Comparison of ENCODE assay signal across 8 cellular contexts in the genomic region with DNA sequence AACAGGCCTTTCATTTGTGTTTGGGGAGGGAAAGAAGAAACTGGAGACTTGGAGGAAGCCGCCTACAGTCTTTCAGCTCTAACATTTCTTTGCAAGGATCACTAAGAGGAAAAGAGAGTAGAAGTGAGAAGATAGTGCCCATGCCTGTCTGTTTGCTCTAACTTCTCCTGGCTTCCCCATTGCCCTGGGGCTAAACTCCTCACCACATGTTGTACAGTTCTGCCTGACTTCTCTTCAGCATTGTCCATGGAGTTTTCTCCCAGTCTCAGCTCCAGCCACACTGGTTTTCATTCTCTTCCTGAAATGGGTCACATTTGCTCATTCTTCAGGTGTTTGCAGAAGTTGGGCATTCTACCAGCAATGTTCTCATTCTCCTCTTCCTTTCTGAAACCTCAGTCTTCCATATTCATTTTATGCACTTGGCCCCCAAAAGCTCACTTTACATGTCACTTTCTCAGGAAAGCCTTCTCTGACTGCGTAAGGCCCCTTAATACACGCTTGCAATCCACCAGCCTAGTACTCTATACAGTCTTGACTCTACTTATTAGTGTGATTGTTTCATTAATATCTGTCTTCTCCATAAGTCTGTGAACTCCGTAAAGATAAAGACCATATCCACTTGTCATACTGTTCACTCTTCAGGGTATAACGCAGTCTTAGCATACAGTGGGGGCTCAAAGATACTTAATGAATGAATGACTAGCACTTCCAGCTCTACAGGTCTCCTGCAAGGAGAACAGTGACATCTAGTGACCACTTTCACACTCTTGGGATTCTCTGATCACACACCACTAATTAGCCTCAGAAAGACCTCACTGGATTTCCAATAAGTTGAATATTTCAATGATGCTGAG. TPM values are rescaled to one million over a fixed set of nuclear protein-coding genes. Genes with fewer than 3 reads are reported as not detected.
DNase-seq lines count a peak whose midpoint lies in the region; ATAC-seq, FAIRE-seq and TF ChIP-seq lines count a peak whose summit lies in the region.

No MANE protein-coding gene starts in this region.

- no peaks in the 10 kb centered on the region for H3K9me3 ChIP-seq in lower lobe of right lung

- H3K4me3 Mint-ChIP-seq in T-helper 2 cell treated with Interferon-gamma antibody and Interleukin-4, amounts not matched to agents 5 μg/mL and 100 μg/mL, for 36 hours: no peak overlapping the region

- no peak overlapping the region for H3K27ac ChIP-seq in lower lobe of right lung

- peak; percentile 9 to 28 for DNase-seq in AML-193 (lab: John Stamatoyannopoulos, UW)
- DNase-seq in NCI-H1105 (lab: John Stamatoyannopoulos, UW): peak; percentile 20
- peak; percentile 73 for DNase-seq in cerebellar cortex (ENCODE audit: low spot score)
- DNase-seq in lower lobe of right lung: no peak
- DNase-seq in GM12892 (ENCODE audit: insufficient read length): no peak
- no peak for DNase-seq in T-helper 2 cell treated with Interferon-gamma antibody and Interleukin-4, amounts not matched to agents 5 μg/mL and 100 μg/mL, for 36 hours (ENCODE audit: low spot score)

- no peak overlapping the region for H3K4me3 ChIP-seq in lower lobe of right lung

- no peaks in the 10 kb centered on the region for H3K9me3 Mint-ChIP-seq in T-helper 2 cell treated with Interferon-gamma antibody and Interleukin-4, amounts not matched to agents 5 μg/mL and 100 μg/mL, for 36 hours

- no peaks in the 10 kb centered on the region for H3K36me3 ChIP-seq in lower lobe of right lung

- FAIRE-seq in GM12892 (lab: Jason Lieb, UNC): no peak

- H3K27me3 ChIP-seq in lower lobe of right lung (ENCODE audit: low read depth): no peaks in the 10 kb centered on the region

- peak; percentile 58 for ATAC-seq in GM18907 (IDR thresholded peaks at IDR 0.05; ENCODE audit: unreplicated experiment)
- ATAC-seq in lower lobe of right lung: peak in 1 of 2 donors; percentile 71
- ATAC-seq in GM21526 (IDR thresholded peaks at IDR 0.05; ENCODE audit: low FRiP score, unreplicated experiment): no peak

- no peaks in the 10 kb centered on the region for H3K27me3 Mint-ChIP-seq in T-helper 2 cell treated with Interferon-gamma antibody and Interleukin-4, amounts not matched to agents 5 μg/mL and 100 μg/mL, for 36 hours (ENCODE audit: low read depth)

- no peaks in the 10 kb centered on the region for H3K4me1 Mint-ChIP-seq in T-helper 2 cell treated with Interferon-gamma antibody and Interleukin-4, amounts not matched to agents 5 μg/mL and 100 μg/mL, for 36 hours (ENCODE audit: low read depth)

- H3K36me3 Mint-ChIP-seq in T-helper 2 cell treated with Interferon-gamma antibody and Interleukin-4, amounts not matched to agents 5 μg/mL and 100 μg/mL, for 36 hours (ENCODE audit: low read depth): no peaks in the 10 kb centered on the region

- H3K27ac Mint-ChIP-seq in T-helper 2 cell treated with Interferon-gamma antibody and Interleukin-4, amounts not matched to agents 5 μg/mL and 100 μg/mL, for 36 hours: no peak overlapping the region

- no peaks in the 10 kb centered on the region for H3K4me1 ChIP-seq in lower lobe of right lung

- TF ChIP-seq POLR2A in GM12892 (IDR thresholded peaks at IDR 0.05; ENCODE audit: low read depth, low read length): no peak

- TF ChIP-seq CTCF in lower lobe of right lung (IDR thresholded peaks at IDR 0.05): peak; percentile 50

- intact Hi-C loops in lower lobe of right lung (cut with DNase I): no loop called here

RNA-seq across cellular contexts. Expression of a gene that starts 40.2 kb away (rescaled TPM):
- total RNA-seq in lower lobe of right lung: 17.3 TPM
- polyA plus RNA-seq in GM12892 (2012; ENCODE audit: missing spikeins): 6.3 TPM

Comparison
In these comparisons a context has a peak if more than half of its experiments do, and no peak if none do; other contexts are left out.
1. DNase-seq: peak in AML-193 (2 of 2), NCI-H1105 (single experiment) and cerebellar cortex (single experiment); none in lower lobe of right lung (single experiment), GM12892 (single experiment) and T-helper 2 cell treated with Interferon-gamma antibody and Interleukin-4, amounts not matched to agents 5 μg/mL and 100 μg/mL, for 36 hours (single experiment).